12 cellular contexts compared by ENCODE assay signal in genomic region chr2:48341556-48342133, GRCh38. TPM values are rescaled to one million over a fixed set of nuclear protein-coding genes. Genes with fewer than 3 reads are reported as not detected.
DNase-seq lines count a peak whose midpoint lies in the region; ATAC-seq, FAIRE-seq and TF ChIP-seq lines count a peak whose summit lies in the region.
"Had no signal": no experiment of that assay in that cellular context is flagged by ENCODE, and none has a peak within 500 bp of the region (broad histone marks: within the 10 kb centered on the region; RNA-seq: fewer than 3 reads in every experiment).

No MANE protein-coding gene starts in this region.

- no peak for FAIRE-seq in A549 (lab: Jason Lieb, UNC)

- no peak overlapping the region for H2AK5ac ChIP-seq in mesenchymal stem cell (ENCODE audit: low read length, severe bottlenecking)

- H3K23ac ChIP-seq in mesenchymal stem cell (ENCODE audit: low read length in 2 of 2) = no peak overlapping the region

- TF ChIP-seq CTCF in A549 (IDR thresholded peaks at IDR 0.05) (no peak), coronary artery (IDR thresholded peaks at IDR 0.05) (no peak), lower leg skin (IDR thresholded peaks at IDR 0.05) (no peak), PC-9 (conservative IDR thresholded peaks at IDR 0.05) (no peak)

- H3K4me3 ChIP-seq in A549 = no peak overlapping the region
- H3K4me3 ChIP-seq in coronary artery = peak overlapping the region; percentile 9
- no peak overlapping the region for H3K4me3 ChIP-seq in mesenchymal stem cell (ENCODE audit: insufficient read depth in 1 of 2, low read depth in 1 of 2, low read length in 2 of 2)
- no peak overlapping the region for H3K4me3 ChIP-seq in lower leg skin (ENCODE audit: low read depth, poor library complexity, severe bottlenecking)
- no peak overlapping the region for H3K4me3 ChIP-seq in PC-9

- TF ChIP-seq POLR2A in A549 (IDR thresholded peaks at IDR 0.05; ENCODE audit: low read length) (no peak), lower leg skin (IDR thresholded peaks at IDR 0.05) (no peak)

- H4K91ac ChIP-seq in mesenchymal stem cell (ENCODE audit: low read length) = no peak overlapping the region

- no TSS peak for BruUV-seq in PC-9 (replicated peaks; lab: Mats Ljungman, UMichigan)

- peak overlapping the region; percentile 84 to 86 for H3K27ac ChIP-seq in A549
- peak overlapping the region; percentile 12 to 33 for H3K27ac ChIP-seq in coronary artery
- H3K27ac ChIP-seq in mesenchymal stem cell (ENCODE audit: low read length, poor library complexity, severe bottlenecking) = no peak overlapping the region
- H3K27ac ChIP-seq in PC-9 = no peak overlapping the region

- H2BK12ac ChIP-seq in mesenchymal stem cell (ENCODE audit: low read length in 2 of 2) = no peak overlapping the region

- peaks cover 0 to 2% of the 10 kb centered on the region in 2 experiments for H3K36me3 ChIP-seq in mesenchymal stem cell (ENCODE audit: control insufficient read depth in 1 of 2, insufficient read depth in 2 of 2, low read depth in 1 of 2, low read length in 2 of 2)
- peaks cover 14% of the 10 kb centered on the region; the same call in 1 of the 2 replicates for H3K36me3 ChIP-seq in PC-9 (ENCODE audit: low read depth)

- POLR2A ChIA-PET in A549 (lab: Yijun Ruan, JAX) (no interaction called here), PC-9 (lab: Charles Lee; ENCODE audit: unreplicated experiment) (no interaction called here)

- WGBS in A549 (ENCODE audit: missing lambda C conversion rate) = 30% methylated on average over 3 of the region's 3 CpGs
- WGBS in mesenchymal stem cell = 42% methylated on average over 2 of the region's 3 CpGs
- 34 to 52% methylated on average over 3 of the region's 3 CpGs for WGBS in lower leg skin, 2 donors

- H2AFZ ChIP-seq in mesenchymal stem cell (ENCODE audit: low read depth, low read length) (no peak overlapping the region), PC-9 (no peak overlapping the region)

- CTCF ChIA-PET in A549 (lab: Yijun Ruan, JAX) (interaction anchor here (0.5 to 1.6 kb wide), 4 partner anchors 14 to 218 kb away, joined by 3 to 6 read pairs (median 3); no protein-coding TSS in a partner anchor), PC-9 (lab: Charles Lee) (no interaction called here)

- no peak overlapping the region for H2BK5ac ChIP-seq in mesenchymal stem cell (ENCODE audit: low read depth, low read length, poor library complexity, severe bottlenecking)

- H3K9ac ChIP-seq in mesenchymal stem cell (ENCODE audit: low read length) = peak overlapping the region; percentile 14

- no peaks in the 10 kb centered on the region for H3F3A ChIP-seq in PC-9 (ENCODE audit: insufficient read depth, low read depth)

- no peak for ATAC-seq in A549

- H3K18ac ChIP-seq in mesenchymal stem cell (ENCODE audit: low read depth in 1 of 2, low read length in 2 of 2) = no peak overlapping the region

- peaks cover 45% of the 10 kb centered on the region for H3K79me2 ChIP-seq in PC-9 (ENCODE audit: low read depth)

- no peak overlapping the region for H4K8ac ChIP-seq in mesenchymal stem cell (ENCODE audit: low read length)

- no peak overlapping the region for H2BK15ac ChIP-seq in mesenchymal stem cell (ENCODE audit: low read depth, poor library complexity, severe bottlenecking)

- H3K4me2 ChIP-seq in A549 (peak overlapping the region; percentile 93), mesenchymal stem cell (ENCODE audit: low read length, poor library complexity, severe bottlenecking) (no peak overlapping the region), PC-9 (no peak overlapping the region)

- H3K14ac ChIP-seq in mesenchymal stem cell (ENCODE audit: low read length in 2 of 2) = peak overlapping the region in 1 of 2 experiments; percentile 11

- no peak overlapping the region for H2BK120ac ChIP-seq in mesenchymal stem cell (ENCODE audit: low read depth, low read length)

- H3K9me3 ChIP-seq in A549 (peaks cover 3% of the 10 kb centered on the region; the same call in 1 of the 3 replicates), mesenchymal stem cell (ENCODE audit: control insufficient read depth, low read length) (no peaks in the 10 kb centered on the region), PC-9 (ENCODE audit: insufficient read depth, low read depth) (peaks cover 17% of the 10 kb centered on the region)

- H3K4ac ChIP-seq in mesenchymal stem cell (ENCODE audit: low read depth in 1 of 2, low read length in 2 of 2) = no peak overlapping the region

- no peak for TF ChIP-seq EP300 in A549 (IDR thresholded peaks at IDR 0.05)

- H3K27me3 ChIP-seq in mesenchymal stem cell (ENCODE audit: control insufficient read depth in 1 of 2, insufficient read depth in 1 of 2, low read length in 2 of 2) = no peaks in the 10 kb centered on the region
- H3K27me3 ChIP-seq in PC-9 (ENCODE audit: insufficient read depth, low read depth) = no peaks in the 10 kb centered on the region

- DNase-seq in A549 (ENCODE audit: low read depth in 1 of 2, low spot score in 1 of 2) (peak in 1 of 2 experiments; percentile 22), NCI-H446 (lab: John Stamatoyannopoulos, UW) (peak; percentile 26 to 81), coronary artery (ENCODE audit: low spot score) (no peak), mesenchymal stem cell (no peak), lower leg skin (ENCODE audit: low spot score in 2 of 2) (no peak), NCI-H510A (lab: John Stamatoyannopoulos, UW) (no peak), PC-9 (no peak)
- DNase-seq in stimulated activated CD4-positive, alpha-beta T cell treated with anti-CD3 and anti-CD28 coated beads, Interleukin-12 subunit alpha, Interleukin-12 subunit beta, amount 100 ng/mL, for 4 hours = no peak
- DNase-seq: activated T-cell treated with anti-CD3 and anti-CD28 coated beads, Interleukin-2, amount 50 U/mL, for 1 hour; central memory CD4-positive, alpha-beta T cell; NCI-H1694 treated with DMSO at 0.1 percent for 48 hours; stimulated activated CD8-positive, alpha-beta memory T cell treated with anti-CD3 and anti-CD28 coated beads, Interleukin-4, amount 100 ng/mL, for 48 hours had no signal

- intact Hi-C loops in lower leg skin (cut with DNase I; ENCODE audit: low total_unique reads) = no loop called here
- intact Hi-C loops in PC-9 (cut with micrococcal nuclease; ENCODE audit: unreplicated experiment) = no loop called here

- H3K9me2 ChIP-seq in PC-9 (ENCODE audit: insufficient read depth) = no peaks in the 10 kb centered on the region

- TF ChIP-seq RAD21 in A549 (conservative IDR thresholded peaks at IDR 0.05 in 1 of 2, IDR thresholded peaks at IDR 0.05 in 1 of 2) = no peak

- no peaks in the 10 kb centered on the region for H4K20me1 ChIP-seq in PC-9 (ENCODE audit: insufficient read depth)

- H3K79me1 ChIP-seq in mesenchymal stem cell (replicated peaks; ENCODE audit: low read length, poor library complexity, severe bottlenecking) = peaks cover 5% of the 10 kb centered on the region

- peaks cover 62% of the 10 kb centered on the region for H3K4me1 ChIP-seq in A549
- no peaks in the 10 kb centered on the region for H3K4me1 ChIP-seq in mesenchymal stem cell (ENCODE audit: control insufficient read depth, insufficient read depth, low read depth, low read length)
- peaks cover 15% of the 10 kb centered on the region; the same call in 1 of the 2 replicates for H3K4me1 ChIP-seq in PC-9 (replicated peaks; ENCODE audit: insufficient read depth)

TF ChIP-seq in A549, 52 proteins besides CTCF, POLR2A, EP300 and RAD21:
- TF ChIP-seq ZFP36 (IDR thresholded peaks at IDR 0.05; ENCODE audit: borderline replicate concordance, partially characterized antibody) (no peak), E2F6 (IDR thresholded peaks at IDR 0.05; ENCODE audit: borderline replicate concordance, low read depth) (no peak), ZSCAN20 (CRISPR knock-in tag; IDR thresholded peaks at IDR 0.05) (no peak), USF2 (IDR thresholded peaks at IDR 0.05) (no peak), RFX5 (IDR thresholded peaks at IDR 0.05) (no peak), MAZ (IDR thresholded peaks at IDR 0.05; ENCODE audit: borderline replicate concordance, low read depth, low read length) (no peak), CBX8 (IDR thresholded peaks at IDR 0.05) (no peak), RNF2 (IDR thresholded peaks at IDR 0.05; ENCODE audit: borderline replicate concordance, low read depth) (no peak)

RNA-seq across cellular contexts. Expression of gene FOXN2, which starts 27.2 kb away (rescaled TPM):
- polyA plus RNA-seq in A549 (2011; rRNA removed) (31.4 and 33.1 TPM in 2 replicates), A549 (2017; fragmentation: RNase III; extraction: RNeasy Plus Mini Kit Qiagen cat#74134 plus additional on column Dnase treatment) (10.9 to 12.2 TPM (median 12.2 TPM) in 3 replicates)
- 5.7 and 6.4 TPM in 2 replicates for polyA plus RNA-seq in A549 (2012; cell fraction: cytosol; rRNA removed)
- polyA plus RNA-seq in A549 (2012; cell fraction: nucleus; rRNA removed) = 3.3 and 5.0 TPM in 2 replicates
- 26.6 and 30.8 TPM in 2 replicates for polyA minus RNA-seq in A549 (2011; rRNA and poly(A)+ RNA removed)
- 9.7 TPM for polyA plus RNA-seq in mesenchymal stem cell (2013, experiment 1 of 2)
- polyA plus RNA-seq in mesenchymal stem cell (2013, experiment 2 of 2) = 9.7 TPM
- total RNA-seq in lower leg skin (10 to 100 TPM in 2 of 4 donors, 1 to 10 TPM in 2; 8.9 to 16.8 (median 11.3) TPM), PC-9 (2021) (11.6 and 13.4 TPM in 2 replicates)

Comparison
In these comparisons a context has a peak if more than half of its experiments do, and no peak if none do; other contexts are left out.
1. DNase-seq: peak in NCI-H446 (2 of 2); none in coronary artery (single experiment), mesenchymal stem cell (single experiment), stimulated activated CD4-positive, alpha-beta T cell treated with anti-CD3 and anti-CD28 coated beads, Interleukin-12 subunit alpha, Interleukin-12 subunit beta, amount 100 ng/mL, for 4 hours (single experiment), lower leg skin (0 of 2), NCI-H510A (single experiment) and PC-9 (0 of 2).
2. H3K27ac ChIP-seq: peak in A549 (2 of 2) and coronary artery (2 of 2); none in mesenchymal stem cell (single experiment) and PC-9 (single experiment).